Comparison of ENCODE assay signal across 1 cellular context in genomic region chr20:53162251-53162835, GRCh38.
TF ChIP-seq lines count a peak whose summit lies in the region.

No MANE protein-coding gene starts in this region.

TF ChIP-seq in HEK293, 187 proteins besides CTCF, POLR2A, EP300 and RAD21 (continued from another document and continues in another):
- no peak for TF ChIP-seq ZNF704 (tag by site-specific recombination; IDR thresholded peaks at IDR 0.05)
- no peak for TF ChIP-seq SALL2 (tag by site-specific recombination; IDR thresholded peaks at IDR 0.05; ENCODE audit: borderline replicate concordance)
- TF ChIP-seq ZBTB8A (tag by site-specific recombination; IDR thresholded peaks at IDR 0.05): no peak
- 0 out of 2 replicates have a peak, but pooled peaks have one; percentile 18 for TF ChIP-seq ZSCAN30 (tag by site-specific recombination; IDR thresholded peaks at IDR 0.05)
- TF ChIP-seq PRDM4 (tag by site-specific recombination; IDR thresholded peaks at IDR 0.05): peak; percentile 67; the same call in 1 of the 2 replicates
- peak; percentile 98 for TF ChIP-seq ZEB2 (tag by site-specific recombination; IDR thresholded peaks at IDR 0.05)
- TF ChIP-seq ZNF426 (tag by site-specific recombination; IDR thresholded peaks at IDR 0.05): no peak
- peak; percentile 55 for TF ChIP-seq SCRT2 (tag by site-specific recombination; IDR thresholded peaks at IDR 0.05)
- TF ChIP-seq ZNF26 (tag by site-specific recombination; IDR thresholded peaks at IDR 0.05): no peak
- TF ChIP-seq MZF1 (tag by site-specific recombination; IDR thresholded peaks at IDR 0.05; ENCODE audit: borderline replicate concordance): peak; percentile 90
- no peak for TF ChIP-seq ZNF423 (tag by site-specific recombination; IDR thresholded peaks at IDR 0.05)
- no peak for TF ChIP-seq ZNF266 (tag by site-specific recombination; IDR thresholded peaks at IDR 0.05; ENCODE audit: low read depth)
- TF ChIP-seq ZNF133 (tag by site-specific recombination; IDR thresholded peaks at IDR 0.05): no peak
- no peak for TF ChIP-seq ZFP41 (tag by site-specific recombination; IDR thresholded peaks at IDR 0.05; ENCODE audit: borderline replicate concordance)
- TF ChIP-seq ZNF510 (tag by site-specific recombination; IDR thresholded peaks at IDR 0.05; ENCODE audit: insufficient replicate concordance): no peak
- TF ChIP-seq TRIM28 (IDR thresholded peaks at IDR 0.05; ENCODE audit: borderline replicate concordance, low read length): 0 out of 2 replicates have a peak, but pooled peaks have one; percentile 33
- no peak for TF ChIP-seq EGR2 (tag by site-specific recombination; IDR thresholded peaks at IDR 0.05; ENCODE audit: low read depth)
- TF ChIP-seq ZNF830 (tag by site-specific recombination; IDR thresholded peaks at IDR 0.05; ENCODE audit: low read depth): no peak
- no peak for TF ChIP-seq ZNF610 (tag by site-specific recombination; IDR thresholded peaks at IDR 0.05; ENCODE audit: borderline replicate concordance)
- TF ChIP-seq ZNF549 (tag by site-specific recombination; IDR thresholded peaks at IDR 0.05): no peak
- peak; percentile 78 for TF ChIP-seq FEZF1 (tag by site-specific recombination; IDR thresholded peaks at IDR 0.05)
- TF ChIP-seq BCL11B (tag by site-specific recombination; IDR thresholded peaks at IDR 0.05; ENCODE audit: low read depth): no peak
- TF ChIP-seq ZNF16 (tag by site-specific recombination; IDR thresholded peaks at IDR 0.05; ENCODE audit: low read depth): no peak
- TF ChIP-seq ZNF221 (tag by site-specific recombination; IDR thresholded peaks at IDR 0.05; ENCODE audit: borderline replicate concordance): no peak
- no peak for TF ChIP-seq ZSCAN23 (tag by site-specific recombination; IDR thresholded peaks at IDR 0.05)
- no peak for TF ChIP-seq ZNF37A (tag by site-specific recombination; IDR thresholded peaks at IDR 0.05)
- peak; percentile 85 for TF ChIP-seq PRDM1 (tag by site-specific recombination; IDR thresholded peaks at IDR 0.05)
- no peak for TF ChIP-seq ZFP37 (tag by site-specific recombination; IDR thresholded peaks at IDR 0.05)
- peak; percentile 35; the same call in 1 of the 2 replicates for TF ChIP-seq ZNF398 (tag by site-specific recombination; IDR thresholded peaks at IDR 0.05)
- TF ChIP-seq KLF16 (tag by site-specific recombination; IDR thresholded peaks at IDR 0.05): peak; percentile 61; the same call in 1 of the 2 replicates
- TF ChIP-seq HIC1 (tag by site-specific recombination; IDR thresholded peaks at IDR 0.05): peak; percentile 97
- TF ChIP-seq PATZ1 (tag by site-specific recombination; IDR thresholded peaks at IDR 0.05): peak; percentile 66
- no peak for TF ChIP-seq ZNF155 (tag by site-specific recombination; IDR thresholded peaks at IDR 0.05)
- TF ChIP-seq ZNF654 (tag by site-specific recombination; IDR thresholded peaks at IDR 0.05; ENCODE audit: low read depth): no peak
- TF ChIP-seq TSHZ1 (tag by site-specific recombination; IDR thresholded peaks at IDR 0.05; ENCODE audit: borderline replicate concordance): peak; percentile 97
- peak; percentile 91 for TF ChIP-seq ZNF10 (tag by site-specific recombination; IDR thresholded peaks at IDR 0.05)
- no peak for TF ChIP-seq ZNF223 (tag by site-specific recombination; IDR thresholded peaks at IDR 0.05)
- TF ChIP-seq ZNF580 (tag by site-specific recombination; IDR thresholded peaks at IDR 0.05): 0 out of 2 replicates have a peak, but pooled peaks have one; percentile 25
- TF ChIP-seq PRDM10 (tag by site-specific recombination; IDR thresholded peaks at IDR 0.05): peak; percentile 95
